Comparison of ENCODE assay signal across 8 cellular contexts in genomic region chr6:31192431-31193105, GRCh38. TPM values are rescaled to one million over a fixed set of nuclear protein-coding genes. Genes with fewer than 3 reads are reported as not detected.
DNase-seq lines count a peak whose midpoint lies in the region; ATAC-seq and TF ChIP-seq lines count a peak whose summit lies in the region.
"Not testable (repeated sequence)": the region's sequence is repeated elsewhere in the genome, so short reads cannot be mapped to it uniquely, and the experiment has no call there.

No MANE protein-coding gene starts in this region.

- H3K9me3 ChIP-seq in WERI-Rb-1 (ENCODE audit: severe bottlenecking); cardiac muscle cell (ENCODE audit: low read depth); thoracic aorta: not testable (repeated sequence)

- not testable (repeated sequence) for H3K36me3 ChIP-seq in KMS-11 (ENCODE audit: insufficient read depth); WERI-Rb-1; cardiac muscle cell; thoracic aorta

- not testable (repeated sequence) for H3K79me2 ChIP-seq in KMS-11 (ENCODE audit: insufficient read depth, low read depth)

- peak; percentile 56 for TF ChIP-seq CTCF in KMS-11 (conservative IDR thresholded peaks at IDR 0.05; ENCODE audit: low read depth, low read length)
- peak; percentile 76 for TF ChIP-seq CTCF in WERI-Rb-1 (IDR thresholded peaks at IDR 0.05; ENCODE audit: low read depth, low read length)
- TF ChIP-seq CTCF in cardiac muscle cell (IDR thresholded peaks at IDR 0.05; ENCODE audit: low read depth, low read length): peak; percentile 68
- TF ChIP-seq CTCF in thoracic aorta (IDR thresholded peaks at IDR 0.05): peak; percentile 50

- ATAC-seq in thoracic aorta (ENCODE audit: insufficient number of reproducible peaks, low FRiP score, low read depth): not testable (repeated sequence)

- DNase-seq in DMS79 (lab: John Stamatoyannopoulos, UW): peak; percentile 26
- peak; percentile 86 for DNase-seq in NCI-H82 (lab: John Stamatoyannopoulos, UW)
- peak; percentile 92 for DNase-seq in WERI-Rb-1
- peak; percentile 80 for DNase-seq in astrocyte of the hippocampus (ENCODE audit: low read depth, low spot score)
- DNase-seq in cardiac muscle cell (ENCODE audit: low read depth in 1 of 2, low spot score in 1 of 2): peak; percentile 61 to 81
- peak in 39 of 56 donors; percentile 4 to 76 (median 30) for DNase-seq in nucleus accumbens (lab: John Stamatoyannopoulos, UW)
- not testable (repeated sequence) for DNase-seq in thoracic aorta (ENCODE audit: low spot score)

- H3K27ac ChIP-seq in KMS-11, WERI-Rb-1, cardiac muscle cell, thoracic aorta: not testable (repeated sequence)

- not testable (repeated sequence) for H3K4me3 ChIP-seq in KMS-11 (IDR thresholded peaks at IDR 0.05; ENCODE audit: insufficient read depth, low read depth, low read length); WERI-Rb-1 (ENCODE audit: low read depth, low read length); cardiac muscle cell; thoracic aorta

- H4K20me1 ChIP-seq in KMS-11 (ENCODE audit: insufficient read depth): not testable (repeated sequence)

- peaks cover 32% of the 10 kb centered on the region for H3K4me1 ChIP-seq in KMS-11 (ENCODE audit: low read depth, poor library complexity, severe bottlenecking)
- H3K4me1 ChIP-seq in cardiac muscle cell (ENCODE audit: low read depth); thoracic aorta (ENCODE audit: control insufficient read depth in 1 of 2, low read depth in 2 of 2): not testable (repeated sequence)

- H3K27me3 ChIP-seq in KMS-11 (ENCODE audit: insufficient read depth, low read depth); WERI-Rb-1 (ENCODE audit: insufficient read depth, low read depth, severe bottlenecking); cardiac muscle cell; thoracic aorta (replicated peaks; ENCODE audit: insufficient read depth): not testable (repeated sequence)

- H3K4me2 ChIP-seq in KMS-11: not testable (repeated sequence)

- H3K9ac ChIP-seq in KMS-11: not testable (repeated sequence)

- H2AFZ ChIP-seq in KMS-11 (ENCODE audit: low read depth): not testable (repeated sequence)

RNA-seq across cellular contexts. Expression of gene POU5F1, which starts 22.1 kb away (rescaled TPM):
- total RNA-seq in cardiac muscle cell (1.5 and 1.6 TPM in 2 replicates), thoracic aorta (10 to 100 TPM in 1 of 2 donors, 1 to 10 TPM in 1; 4.0 to 12.9 TPM)
- 1.3 TPM in 1 of 2 replicates, not detected in the other for polyA plus RNA-seq in cardiac muscle cell

RNA-seq across cellular contexts. Expression of gene TCF19, which starts 34.2 kb away (rescaled TPM):
- total RNA-seq in cardiac muscle cell: 3.7 and 7.0 TPM in 2 replicates
- 3.5 and 7.3 TPM in 2 replicates for polyA plus RNA-seq in cardiac muscle cell
- 10 to 100 TPM in 1 of 2 donors, 1 to 10 TPM in 1; 1.6 to 15.7 TPM for total RNA-seq in thoracic aorta

RNA-seq across cellular contexts. Expression of gene CCHCR1, which starts 35.0 kb away (rescaled TPM):
- total RNA-seq in cardiac muscle cell (25.1 and 55.5 TPM in 2 replicates), thoracic aorta (10 to 100 TPM; 11.1 to 31.6 TPM)
- polyA plus RNA-seq in cardiac muscle cell: 29.1 and 29.6 TPM in 2 replicates

RNA-seq across cellular contexts. Expression of gene PSORS1C2, which starts 53.7 kb away (rescaled TPM):
- total RNA-seq in cardiac muscle cell (not detected in 2 replicates), thoracic aorta (not detected)
- polyA plus RNA-seq in cardiac muscle cell: not detected in 2 replicates
